In the genomic region with DNA sequence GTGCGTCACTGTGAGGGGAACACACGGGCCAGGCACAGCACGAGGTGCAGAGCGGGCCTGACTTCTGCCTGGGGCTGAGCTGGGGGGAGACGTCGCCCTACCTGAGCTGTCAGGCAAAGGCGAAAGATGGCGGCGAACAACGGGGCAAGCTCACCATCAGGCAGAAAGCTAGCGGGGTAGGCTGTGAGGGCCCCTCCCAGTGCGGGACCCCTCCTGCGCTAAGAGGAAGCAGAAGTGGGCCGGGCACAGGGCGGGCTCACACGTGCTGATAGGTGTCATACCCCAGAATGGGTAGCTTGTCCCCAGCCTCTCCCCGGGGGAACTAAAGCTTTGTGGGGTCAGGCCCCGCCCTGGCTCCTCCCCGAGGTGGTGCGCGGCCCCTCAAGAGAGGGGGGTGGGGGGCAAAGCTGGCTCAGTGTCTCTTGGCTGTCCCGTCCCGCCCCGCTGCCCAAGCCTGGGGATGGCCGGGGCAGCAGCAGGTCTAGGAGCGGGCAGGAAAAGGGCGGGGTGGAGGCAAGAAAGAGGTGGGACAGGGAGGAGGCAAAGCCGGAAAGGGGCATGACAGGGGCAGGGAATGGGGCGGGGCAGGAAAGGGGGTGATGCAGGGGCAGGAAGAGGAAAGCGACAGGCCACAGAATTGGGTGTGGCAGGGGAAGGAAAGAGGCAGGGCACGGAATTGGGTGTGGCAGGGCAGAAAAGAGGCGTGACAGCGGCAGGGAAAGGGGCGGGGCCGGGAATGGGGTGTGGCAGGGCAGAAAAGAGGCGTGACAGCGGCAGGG, we compare ENCODE assay signal across 6 cellular contexts.
A peak's percentile ranks its signal among the peaks of the same experiment; 100 is the strongest.
DNase-seq lines count a peak whose midpoint lies in the region; ATAC-seq lines count a peak whose summit lies in the region.

No MANE protein-coding gene starts in this region.

- H3K4me3 ChIP-seq in iPS-15b (ENCODE audit: low read depth, low read length) = peak overlapping the region; percentile 75

- ATAC-seq in HG03025 (IDR thresholded peaks at IDR 0.05; ENCODE audit: low FRiP score, unreplicated experiment) = peak; percentile 32
- ATAC-seq in HG03045 (IDR thresholded peaks at IDR 0.05; ENCODE audit: unreplicated experiment) = no peak
- ATAC-seq in GM19395 (IDR thresholded peaks at IDR 0.05; ENCODE audit: unreplicated experiment) = no peak

- peaks cover 32% of the 10 kb centered on the region for H3K36me3 ChIP-seq in iPS-15b (ENCODE audit: control insufficient read depth, insufficient read depth, low read length)

- H3K9me3 ChIP-seq in iPS-15b (ENCODE audit: control insufficient read depth, insufficient read depth, low read length) = no peaks in the 10 kb centered on the region

- no peaks in the 10 kb centered on the region for H3K27me3 ChIP-seq in iPS-15b (ENCODE audit: control insufficient read depth, insufficient read depth, low read length)

- H3K9ac ChIP-seq in iPS-15b (ENCODE audit: low read depth, low read length) = no peak overlapping the region

- no peaks in the 10 kb centered on the region for H3K4me1 ChIP-seq in iPS-15b (ENCODE audit: control insufficient read depth, insufficient read depth, low read length)

- DNase-seq in activated CD8-positive, alpha-beta memory T cell treated with anti-CD3 and anti-CD28 coated beads, Interleukin-2, amount 50 U/mL, for 24 hours (ENCODE audit: extremely low read depth) = peak; percentile 51
- no peak for DNase-seq in NCI-H2107 (lab: John Stamatoyannopoulos, UW)
